In genomic region chr17:74859439-74860228, GRCh38 we compare ENCODE assay signal across 8 cellular contexts. TPM values are rescaled to one million over a fixed set of nuclear protein-coding genes. Genes with fewer than 3 reads are reported as not detected.
DNase-seq lines count a peak whose midpoint lies in the region; ATAC-seq, FAIRE-seq and TF ChIP-seq lines count a peak whose summit lies in the region.

GRIN2C (minus strand) TSS chr17:74859885; CDS start chr17:74855092, 4,793 bp downstream.

- CTCF ChIA-PET in HepG2 (lab: Yijun Ruan, JAX; ENCODE audit: low intra/inter-chr PET ratio, low total read pairs) = interaction anchor here (2.3 kb wide), 1 partner anchor 68 kb away, joined by 13 read pairs; no protein-coding TSS in a partner anchor

- peak; percentile 38; the same call in 1 of the 2 replicates for TF ChIP-seq CTCF in HepG2 (CRISPR knock-in tag; IDR thresholded peaks at IDR 0.05)

- H4K20me1 ChIP-seq in HepG2 (ENCODE audit: insufficient read depth, low read length) = no peaks in the 10 kb centered on the region

- H3K27me3 ChIP-seq in ACC112 (ENCODE audit: insufficient read depth, low read length) = peaks cover 66% of the 10 kb centered on the region
- peaks cover 75% of the 10 kb centered on the region for H3K27me3 ChIP-seq in HUES6 (ENCODE audit: control insufficient read depth, insufficient read depth, low read length)
- H3K27me3 ChIP-seq in HepG2 (ENCODE audit: control insufficient read depth in 1 of 2, insufficient read depth in 2 of 2, low read length in 2 of 2) = peaks cover 24 to 58% of the 10 kb centered on the region in 2 experiments; a peak in 4 of 5 replicates

- H3K36me3 ChIP-seq in ACC112 (ENCODE audit: insufficient read depth, low read length) (no peaks in the 10 kb centered on the region), HUES6 (ENCODE audit: control insufficient read depth, insufficient read depth, low read length) (peaks cover 13% of the 10 kb centered on the region), HepG2 (replicated peaks in 1 of 2; ENCODE audit: control insufficient read depth in 1 of 2, insufficient read depth in 2 of 2, low read length in 2 of 2) (peaks cover 0 to 3% of the 10 kb centered on the region in 2 experiments; a peak in 3 of 5 replicates)

- no peak within 1 kb of the TSS for H2AFZ ChIP-seq in ACC112 (ENCODE audit: low read length, unreplicated experiment)
- no peak within 1 kb of the TSS for H2AFZ ChIP-seq in HepG2 (ENCODE audit: low read length)

- H3K27ac ChIP-seq in ACC112 (ENCODE audit: low read depth, low read length) (no peak within 1 kb of the TSS), HUES6 (ENCODE audit: low read depth, low read length) (no peak within 1 kb of the TSS), HepG2 (ENCODE audit: extremely low read length, insufficient read depth, low read length) (no peak within 1 kb of the TSS)

- peaks cover 7% of the 10 kb centered on the region for H3K4me1 ChIP-seq in ACC112 (ENCODE audit: control insufficient read depth, insufficient read depth, low read length, unreplicated experiment)
- H3K4me1 ChIP-seq in HUES6 (ENCODE audit: control insufficient read depth, insufficient read depth, low read length) = peaks cover 8% of the 10 kb centered on the region; the same call in 1 of the 2 replicates
- peaks cover 35% of the 10 kb centered on the region for H3K4me1 ChIP-seq in HepG2 (ENCODE audit: insufficient read depth, low read length)

- H3K9ac ChIP-seq in HUES6 (ENCODE audit: low read length) (no peak within 1 kb of the TSS), HepG2 (ENCODE audit: insufficient read depth, low read depth, low read length) (no peak within 1 kb of the TSS)

- FAIRE-seq in HepG2 (lab: Jason Lieb, UNC) = no peak

- no peak for TF ChIP-seq POLR2A in HepG2 (IDR thresholded peaks at IDR 0.05; ENCODE audit: insufficient read depth in 1 of 2, low read depth in 2 of 2, low read length in 2 of 2)

- TF ChIP-seq RAD21 in HepG2 (CRISPR knock-in tag; IDR thresholded peaks at IDR 0.05) = peak; percentile 51; the same call in 1 of the 2 replicates

- POLR2A ChIA-PET in HepG2 (lab: Yijun Ruan, JAX) = interaction anchor here (1.5 kb wide), 1 partner anchor 13 kb away, joined by 5 read pairs; the partner anchor contains the start of gene FDXR

- WGBS in HepG2 (ENCODE audit: low lambda C conversion rate) = 12% methylated on average over 56 of the region's 72 CpGs

- in situ Hi-C loops in HepG2 (cut with HindIII; ENCODE audit: extremely low pct_ligation_motif_present, low pct_unique_long_range_greater_than_20kb) = loop anchor here (5.0 kb wide), 1 partner anchor 67 kb away; no protein-coding TSS in a partner anchor

- H3K9me3 ChIP-seq in HUES6 (ENCODE audit: control insufficient read depth, insufficient read depth, low read depth, low read length) (no peaks in the 10 kb centered on the region), HepG2 (ENCODE audit: low read length) (no peaks in the 10 kb centered on the region)

- BruUV-seq in HepG2 (replicated peaks; lab: Mats Ljungman, UMichigan) = no TSS peak

- H3K79me2 ChIP-seq in ACC112 (ENCODE audit: control insufficient read depth, insufficient read depth, low read length, unreplicated experiment) = no peaks in the 10 kb centered on the region
- no peaks in the 10 kb centered on the region for H3K79me2 ChIP-seq in HepG2 (ENCODE audit: insufficient read depth, low read length)

- peak; percentile 50 for DNase-seq in activated naive CD4-positive, alpha-beta T cell treated with anti-CD3 and anti-CD28 coated beads, Interleukin-2, amount 50 U/mL, for 16 hours
- DNase-seq in HepG2 (ENCODE audit: low spot score) (no peak), NCI-H128 (lab: John Stamatoyannopoulos, UW; ENCODE audit: unreplicated experiment) (no peak)

- ATAC-seq in HepG2 (0 out of 3 replicates have a peak, but pooled peaks have one; percentile 2), HG03469 (IDR thresholded peaks at IDR 0.05; ENCODE audit: unreplicated experiment) (no peak), HG03097 (IDR thresholded peaks at IDR 0.05; ENCODE audit: low FRiP score, unreplicated experiment) (no peak), GM18519 (IDR thresholded peaks at IDR 0.05; ENCODE audit: low FRiP score, unreplicated experiment) (no peak)

- H3K4me3 ChIP-seq in ACC112 (ENCODE audit: low read depth, low read length) (0 out of 2 replicates have a peak within 1 kb of the TSS, but pooled peaks have one; percentile 9), HUES6 (ENCODE audit: low read depth, low read length) (peak within 1 kb of the TSS; percentile 55), HepG2 (replicated peaks in 1 of 3; ENCODE audit: insufficient read depth in 1 of 3, low read depth in 2 of 3, low read length in 3 of 3) (peak within 1 kb of the TSS; percentile 45 to 53 (median 50); a peak in 4 of 6 replicates)

- H3K4me2 ChIP-seq in HepG2 (ENCODE audit: low read depth, low read length) = peak within 1 kb of the TSS; percentile 54

- TF ChIP-seq EP300 in HepG2 (IDR thresholded peaks at IDR 0.05; ENCODE audit: low read depth in 2 of 2, low read length in 2 of 2) (no peak), HepG2 (CRISPR knock-in tag; IDR thresholded peaks at IDR 0.05; ENCODE audit: borderline replicate concordance) (no peak)

- intact Hi-C loops in HepG2 (cut with micrococcal nuclease; ENCODE audit: unreplicated experiment) = loop anchor here (10.0 kb wide), 1 partner anchor 205 kb away; no protein-coding TSS in a partner anchor

TF ChIP-seq in HepG2, 621 proteins besides CTCF, POLR2A, EP300 and RAD21:
- TF ChIP-seq ZNF747 (CRISPR knock-in tag; IDR thresholded peaks at IDR 0.05; ENCODE audit: borderline replicate concordance) (no peak), HNF1B (CRISPR knock-in tag; IDR thresholded peaks at IDR 0.05) (0 out of 2 replicates have a peak, but pooled peaks have one; percentile 12), ZFP36L1 (CRISPR knock-in tag; IDR thresholded peaks at IDR 0.05) (no peak)

RNA-seq across cellular contexts. Expression of gene GRIN2C, which starts in this region (rescaled TPM):
- 0.11 TPM in 1 of 2 replicates, not detected in the other for total RNA-seq in HepG2 (2016; rRNA removed; fragmentation: Illumina TruSeq; extraction: Trizol)
- total RNA-seq in HepG2 (2016; cell fraction: cytosol; rRNA removed; fragmentation: Illumina TruSeq; extraction: Trizol; ENCODE audit: low read depth) = not detected in 2 replicates
- total RNA-seq in HepG2 (2016; cell fraction: insoluble cytoplasmic fraction; rRNA removed; fragmentation: Illumina TruSeq; extraction: Trizol) = 0.15 TPM in 1 of 2 replicates, not detected in the other
- not detected in 2 replicates for total RNA-seq in HepG2 (2016; cell fraction: membrane; rRNA removed; fragmentation: Illumina TruSeq; extraction: Trizol)
- total RNA-seq in HepG2 (2016; cell fraction: nucleus; rRNA removed; fragmentation: Illumina TruSeq; extraction: Trizol) = 0.28 and 0.44 TPM in 2 replicates
- 0.03 and 0.07 TPM in 2 replicates for polyA plus RNA-seq in HepG2 (2011; rRNA removed)
- polyA plus RNA-seq in HepG2 (2011; cell fraction: cytosol; rRNA removed) = 0.01 TPM in 2 replicates
- polyA plus RNA-seq in HepG2 (2011; cell fraction: nucleus; rRNA removed) = 0.17 and 0.29 TPM in 2 replicates
- polyA plus RNA-seq in HepG2 (2012) = 0.03 and 0.08 TPM in 2 replicates
- not detected in 2 replicates for polyA plus RNA-seq in HepG2 (2016; cell fraction: cytosol; fragmentation: Illumina TruSeq; extraction: Trizol; ENCODE audit: low read depth)
- not detected in 2 replicates for polyA plus RNA-seq in HepG2 (2016; cell fraction: insoluble cytoplasmic fraction; fragmentation: Illumina TruSeq; extraction: Trizol; ENCODE audit: low read depth)
- not detected in 2 replicates for polyA plus RNA-seq in HepG2 (2016; cell fraction: membrane; fragmentation: Illumina TruSeq; extraction: Trizol; ENCODE audit: low read depth)
- 0.15 and 0.44 TPM in 2 replicates for polyA plus RNA-seq in HepG2 (2016; cell fraction: nucleus; fragmentation: Illumina TruSeq; extraction: Trizol; ENCODE audit: insufficient read depth, low read depth)
- 0.14 TPM in 1 of 2 replicates, not detected in the other for polyA minus RNA-seq in HepG2 (2011; rRNA and poly(A)+ RNA removed; ENCODE audit: low replicate concordance)
- polyA minus RNA-seq in HepG2 (2011; cell fraction: cytosol; rRNA and poly(A)+ RNA removed) = not detected in 2 replicates
- polyA minus RNA-seq in HepG2 (2011; cell fraction: nucleus; rRNA and poly(A)+ RNA removed) = 0.52 TPM in 1 of 2 replicates, not detected in the other

Comparison
In these comparisons a context has a peak if more than half of its experiments do, and no peak if none do; other contexts are left out.
1. Peak in ATAC-seq, H3K4me3 ChIP-seq and H3K4me2 ChIP-seq in HepG2; RNA of the gene not detected or under 1 TPM.